1 cellular context compared by ENCODE assay signal in the genomic region with DNA sequence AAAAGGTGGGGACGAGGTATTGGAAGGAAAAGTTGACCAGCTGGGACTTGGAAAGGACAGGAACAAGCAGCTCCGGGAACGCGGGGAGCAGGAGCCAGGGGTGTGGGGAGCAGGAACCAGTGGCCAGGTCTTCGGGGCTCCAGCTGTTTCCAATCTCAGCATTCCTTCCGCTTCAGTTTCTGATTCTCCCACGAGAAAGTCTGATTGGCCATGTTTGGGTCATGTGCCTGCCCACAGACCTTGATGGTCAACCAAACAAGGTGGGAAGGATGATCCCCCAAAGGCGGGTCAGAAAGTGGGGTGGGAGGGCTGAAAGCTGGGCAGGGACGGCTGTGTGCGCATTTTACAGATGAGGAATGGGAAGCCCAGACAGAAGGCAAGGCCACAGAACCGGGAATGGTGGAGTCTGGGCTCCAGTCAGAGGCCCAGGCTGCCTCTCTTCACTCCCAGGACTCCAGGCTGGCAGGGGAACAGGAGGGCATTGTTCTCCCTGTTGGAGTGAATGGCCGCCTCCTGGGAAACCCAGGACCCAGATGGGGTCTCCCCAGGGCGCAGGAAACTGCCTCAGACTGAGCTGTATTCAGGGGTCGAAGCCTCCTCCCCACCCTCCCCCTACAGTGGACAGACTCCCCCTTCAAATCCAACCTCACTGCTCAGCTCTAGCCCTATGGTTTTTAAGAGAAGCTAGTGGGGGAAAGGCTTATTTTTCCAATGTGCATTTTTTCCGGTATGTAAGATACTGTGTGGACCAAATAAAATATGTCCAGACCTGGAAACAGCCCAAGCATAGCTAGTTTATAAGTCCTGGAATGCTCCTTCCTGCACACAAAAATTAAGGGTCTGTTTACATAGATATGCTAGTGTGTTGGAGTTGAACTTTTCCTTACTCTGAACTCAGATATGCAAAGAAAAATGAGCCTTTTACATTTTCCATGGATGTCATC.
TF ChIP-seq lines count a peak whose summit lies in the region.

No MANE protein-coding gene starts in this region.

TF ChIP-seq in HepG2, 621 proteins besides CTCF, POLR2A, EP300 and RAD21 (continued from another document and continues in another):
- TF ChIP-seq, protein P1, sequence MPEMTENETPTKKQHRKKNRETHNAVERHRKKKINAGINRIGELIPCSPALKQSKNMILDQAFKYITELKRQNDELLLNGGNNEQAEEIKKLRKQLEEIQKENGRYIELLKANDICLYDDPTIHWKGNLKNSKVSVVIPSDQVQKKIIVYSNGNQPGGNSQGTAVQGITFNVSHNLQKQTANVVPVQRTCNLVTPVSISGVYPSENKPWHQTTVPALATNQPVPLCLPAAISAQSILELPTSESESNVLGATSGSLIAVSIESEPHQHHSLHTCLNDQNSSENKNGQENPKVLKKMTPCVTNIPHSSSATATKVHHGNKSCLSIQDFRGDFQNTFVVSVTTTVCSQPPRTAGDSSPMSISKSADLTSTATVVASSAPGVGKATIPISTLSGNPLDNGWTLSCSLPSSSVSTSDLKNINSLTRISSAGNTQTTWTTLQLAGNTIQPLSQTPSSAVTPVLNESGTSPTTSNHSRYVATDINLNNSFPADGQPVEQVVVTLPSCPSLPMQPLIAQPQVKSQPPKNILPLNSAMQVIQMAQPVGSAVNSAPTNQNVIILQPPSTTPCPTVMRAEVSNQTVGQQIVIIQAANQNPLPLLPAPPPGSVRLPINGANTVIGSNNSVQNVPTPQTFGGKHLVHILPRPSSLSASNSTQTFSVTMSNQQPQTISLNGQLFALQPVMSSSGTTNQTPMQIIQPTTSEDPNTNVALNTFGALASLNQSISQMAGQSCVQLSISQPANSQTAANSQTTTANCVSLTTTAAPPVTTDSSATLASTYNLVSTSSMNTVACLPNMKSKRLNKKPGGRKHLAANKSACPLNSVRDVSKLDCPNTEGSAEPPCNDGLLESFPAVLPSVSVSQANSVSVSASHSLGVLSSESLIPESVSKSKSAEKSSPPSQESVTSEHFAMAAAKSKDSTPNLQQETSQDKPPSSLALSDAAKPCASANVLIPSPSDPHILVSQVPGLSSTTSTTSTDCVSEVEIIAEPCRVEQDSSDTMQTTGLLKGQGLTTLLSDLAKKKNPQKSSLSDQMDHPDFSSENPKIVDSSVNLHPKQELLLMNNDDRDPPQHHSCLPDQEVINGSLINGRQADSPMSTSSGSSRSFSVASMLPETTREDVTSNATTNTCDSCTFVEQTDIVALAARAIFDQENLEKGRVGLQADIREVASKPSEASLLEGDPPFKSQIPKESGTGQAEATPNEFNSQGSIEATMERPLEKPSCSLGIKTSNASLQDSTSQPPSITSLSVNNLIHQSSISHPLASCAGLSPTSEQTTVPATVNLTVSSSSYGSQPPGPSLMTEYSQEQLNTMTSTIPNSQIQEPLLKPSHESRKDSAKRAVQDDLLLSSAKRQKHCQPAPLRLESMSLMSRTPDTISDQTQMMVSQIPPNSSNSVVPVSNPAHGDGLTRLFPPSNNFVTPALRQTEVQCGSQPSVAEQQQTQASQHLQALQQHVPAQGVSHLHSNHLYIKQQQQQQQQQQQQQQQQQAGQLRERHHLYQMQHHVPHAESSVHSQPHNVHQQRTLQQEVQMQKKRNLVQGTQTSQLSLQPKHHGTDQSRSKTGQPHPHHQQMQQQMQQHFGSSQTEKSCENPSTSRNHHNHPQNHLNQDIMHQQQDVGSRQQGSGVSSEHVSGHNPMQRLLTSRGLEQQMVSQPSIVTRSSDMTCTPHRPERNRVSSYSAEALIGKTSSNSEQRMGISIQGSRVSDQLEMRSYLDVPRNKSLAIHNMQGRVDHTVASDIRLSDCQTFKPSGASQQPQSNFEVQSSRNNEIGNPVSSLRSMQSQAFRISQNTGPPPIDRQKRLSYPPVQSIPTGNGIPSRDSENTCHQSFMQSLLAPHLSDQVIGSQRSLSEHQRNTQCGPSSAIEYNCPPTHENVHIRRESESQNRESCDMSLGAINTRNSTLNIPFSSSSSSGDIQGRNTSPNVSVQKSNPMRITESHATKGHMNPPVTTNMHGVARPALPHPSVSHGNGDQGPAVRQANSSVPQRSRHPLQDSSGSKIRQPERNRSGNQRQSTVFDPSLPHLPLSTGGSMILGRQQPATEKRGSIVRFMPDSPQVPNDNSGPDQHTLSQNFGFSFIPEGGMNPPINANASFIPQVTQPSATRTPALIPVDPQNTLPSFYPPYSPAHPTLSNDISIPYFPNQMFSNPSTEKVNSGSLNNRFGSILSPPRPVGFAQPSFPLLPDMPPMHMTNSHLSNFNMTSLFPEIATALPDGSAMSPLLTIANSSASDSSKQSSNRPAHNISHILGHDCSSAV (CRISPR knock-in tag; IDR thresholded peaks at IDR 0.05; ENCODE audit: borderline replicate concordance), result no peak
- no peak for TF ChIP-seq PPARG (CRISPR knock-in tag; conservative IDR thresholded peaks at IDR 0.05)
- no peak for TF ChIP-seq JDP2 (CRISPR knock-in tag; IDR thresholded peaks at IDR 0.05; ENCODE audit: borderline replicate concordance)
- TF ChIP-seq, protein P2, sequence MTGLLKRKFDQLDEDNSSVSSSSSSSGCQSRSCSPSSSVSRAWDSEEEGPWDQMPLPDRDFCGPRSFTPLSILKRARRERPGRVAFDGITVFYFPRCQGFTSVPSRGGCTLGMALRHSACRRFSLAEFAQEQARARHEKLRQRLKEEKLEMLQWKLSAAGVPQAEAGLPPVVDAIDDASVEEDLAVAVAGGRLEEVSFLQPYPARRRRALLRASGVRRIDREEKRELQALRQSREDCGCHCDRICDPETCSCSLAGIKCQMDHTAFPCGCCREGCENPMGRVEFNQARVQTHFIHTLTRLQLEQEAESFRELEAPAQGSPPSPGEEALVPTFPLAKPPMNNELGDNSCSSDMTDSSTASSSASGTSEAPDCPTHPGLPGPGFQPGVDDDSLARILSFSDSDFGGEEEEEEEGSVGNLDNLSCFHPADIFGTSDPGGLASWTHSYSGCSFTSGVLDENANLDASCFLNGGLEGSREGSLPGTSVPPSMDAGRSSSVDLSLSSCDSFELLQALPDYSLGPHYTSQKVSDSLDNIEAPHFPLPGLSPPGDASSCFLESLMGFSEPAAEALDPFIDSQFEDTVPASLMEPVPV (CRISPR knock-in tag; IDR thresholded peaks at IDR 0.05), result no peak
- TF ChIP-seq, protein P3, sequence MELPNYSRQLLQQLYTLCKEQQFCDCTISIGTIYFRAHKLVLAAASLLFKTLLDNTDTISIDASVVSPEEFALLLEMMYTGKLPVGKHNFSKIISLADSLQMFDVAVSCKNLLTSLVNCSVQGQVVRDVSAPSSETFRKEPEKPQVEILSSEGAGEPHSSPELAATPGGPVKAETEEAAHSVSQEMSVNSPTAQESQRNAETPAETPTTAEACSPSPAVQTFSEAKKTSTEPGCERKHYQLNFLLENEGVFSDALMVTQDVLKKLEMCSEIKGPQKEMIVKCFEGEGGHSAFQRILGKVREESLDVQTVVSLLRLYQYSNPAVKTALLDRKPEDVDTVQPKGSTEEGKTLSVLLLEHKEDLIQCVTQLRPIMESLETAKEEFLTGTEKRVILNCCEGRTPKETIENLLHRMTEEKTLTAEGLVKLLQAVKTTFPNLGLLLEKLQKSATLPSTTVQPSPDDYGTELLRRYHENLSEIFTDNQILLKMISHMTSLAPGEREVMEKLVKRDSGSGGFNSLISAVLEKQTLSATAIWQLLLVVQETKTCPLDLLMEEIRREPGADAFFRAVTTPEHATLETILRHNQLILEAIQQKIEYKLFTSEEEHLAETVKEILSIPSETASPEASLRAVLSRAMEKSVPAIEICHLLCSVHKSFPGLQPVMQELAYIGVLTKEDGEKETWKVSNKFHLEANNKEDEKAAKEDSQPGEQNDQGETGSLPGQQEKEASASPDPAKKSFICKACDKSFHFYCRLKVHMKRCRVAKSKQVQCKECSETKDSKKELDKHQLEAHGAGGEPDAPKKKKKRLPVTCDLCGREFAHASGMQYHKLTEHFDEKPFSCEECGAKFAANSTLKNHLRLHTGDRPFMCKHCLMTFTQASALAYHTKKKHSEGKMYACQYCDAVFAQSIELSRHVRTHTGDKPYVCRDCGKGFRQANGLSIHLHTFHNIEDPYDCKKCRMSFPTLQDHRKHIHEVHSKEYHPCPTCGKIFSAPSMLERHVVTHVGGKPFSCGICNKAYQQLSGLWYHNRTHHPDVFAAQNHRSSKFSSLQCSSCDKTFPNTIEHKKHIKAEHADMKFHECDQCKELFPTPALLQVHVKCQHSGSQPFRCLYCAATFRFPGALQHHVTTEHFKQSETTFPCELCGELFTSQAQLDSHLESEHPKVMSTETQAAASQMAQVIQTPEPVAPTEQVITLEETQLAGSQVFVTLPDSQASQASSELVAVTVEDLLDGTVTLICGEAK (IDR thresholded peaks at IDR 0.05), result no peak
- TF ChIP-seq, protein P3 (CRISPR knock-in tag; IDR thresholded peaks at IDR 0.05), result no peak
- no peak for TF ChIP-seq ZNF615 (CRISPR knock-in tag; IDR thresholded peaks at IDR 0.05; ENCODE audit: borderline replicate concordance)
- no peak for TF ChIP-seq ZNF24 (IDR thresholded peaks at IDR 0.05)
- no peak for TF ChIP-seq ZNF431 (CRISPR knock-in tag; IDR thresholded peaks at IDR 0.05; ENCODE audit: borderline replicate concordance, low read depth)
- TF ChIP-seq, protein P4, sequence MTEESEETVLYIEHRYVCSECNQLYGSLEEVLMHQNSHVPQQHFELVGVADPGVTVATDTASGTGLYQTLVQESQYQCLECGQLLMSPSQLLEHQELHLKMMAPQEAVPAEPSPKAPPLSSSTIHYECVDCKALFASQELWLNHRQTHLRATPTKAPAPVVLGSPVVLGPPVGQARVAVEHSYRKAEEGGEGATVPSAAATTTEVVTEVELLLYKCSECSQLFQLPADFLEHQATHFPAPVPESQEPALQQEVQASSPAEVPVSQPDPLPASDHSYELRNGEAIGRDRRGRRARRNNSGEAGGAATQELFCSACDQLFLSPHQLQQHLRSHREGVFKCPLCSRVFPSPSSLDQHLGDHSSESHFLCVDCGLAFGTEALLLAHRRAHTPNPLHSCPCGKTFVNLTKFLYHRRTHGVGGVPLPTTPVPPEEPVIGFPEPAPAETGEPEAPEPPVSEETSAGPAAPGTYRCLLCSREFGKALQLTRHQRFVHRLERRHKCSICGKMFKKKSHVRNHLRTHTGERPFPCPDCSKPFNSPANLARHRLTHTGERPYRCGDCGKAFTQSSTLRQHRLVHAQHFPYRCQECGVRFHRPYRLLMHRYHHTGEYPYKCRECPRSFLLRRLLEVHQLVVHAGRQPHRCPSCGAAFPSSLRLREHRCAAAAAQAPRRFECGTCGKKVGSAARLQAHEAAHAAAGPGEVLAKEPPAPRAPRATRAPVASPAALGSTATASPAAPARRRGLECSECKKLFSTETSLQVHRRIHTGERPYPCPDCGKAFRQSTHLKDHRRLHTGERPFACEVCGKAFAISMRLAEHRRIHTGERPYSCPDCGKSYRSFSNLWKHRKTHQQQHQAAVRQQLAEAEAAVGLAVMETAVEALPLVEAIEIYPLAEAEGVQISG (CRISPR knock-in tag; IDR thresholded peaks at IDR 0.05), result no peak; the same call in 1 of the 2 replicates
- TF ChIP-seq ZNF83 (CRISPR knock-in tag; IDR thresholded peaks at IDR 0.05; ENCODE audit: borderline replicate concordance), result no peak
- TF ChIP-seq ATAD3A (CRISPR knock-in tag; IDR thresholded peaks at IDR 0.05), result no peak
- no peak for TF ChIP-seq NR1H2 (CRISPR knock-in tag; IDR thresholded peaks at IDR 0.05; ENCODE audit: borderline replicate concordance, low read depth)
- TF ChIP-seq TP53 (CRISPR knock-in tag; conservative IDR thresholded peaks at IDR 0.05), result no peak
- TF ChIP-seq ZNF232 (CRISPR knock-in tag; IDR thresholded peaks at IDR 0.05; ENCODE audit: borderline replicate concordance), result no peak
- TF ChIP-seq, protein P5, sequence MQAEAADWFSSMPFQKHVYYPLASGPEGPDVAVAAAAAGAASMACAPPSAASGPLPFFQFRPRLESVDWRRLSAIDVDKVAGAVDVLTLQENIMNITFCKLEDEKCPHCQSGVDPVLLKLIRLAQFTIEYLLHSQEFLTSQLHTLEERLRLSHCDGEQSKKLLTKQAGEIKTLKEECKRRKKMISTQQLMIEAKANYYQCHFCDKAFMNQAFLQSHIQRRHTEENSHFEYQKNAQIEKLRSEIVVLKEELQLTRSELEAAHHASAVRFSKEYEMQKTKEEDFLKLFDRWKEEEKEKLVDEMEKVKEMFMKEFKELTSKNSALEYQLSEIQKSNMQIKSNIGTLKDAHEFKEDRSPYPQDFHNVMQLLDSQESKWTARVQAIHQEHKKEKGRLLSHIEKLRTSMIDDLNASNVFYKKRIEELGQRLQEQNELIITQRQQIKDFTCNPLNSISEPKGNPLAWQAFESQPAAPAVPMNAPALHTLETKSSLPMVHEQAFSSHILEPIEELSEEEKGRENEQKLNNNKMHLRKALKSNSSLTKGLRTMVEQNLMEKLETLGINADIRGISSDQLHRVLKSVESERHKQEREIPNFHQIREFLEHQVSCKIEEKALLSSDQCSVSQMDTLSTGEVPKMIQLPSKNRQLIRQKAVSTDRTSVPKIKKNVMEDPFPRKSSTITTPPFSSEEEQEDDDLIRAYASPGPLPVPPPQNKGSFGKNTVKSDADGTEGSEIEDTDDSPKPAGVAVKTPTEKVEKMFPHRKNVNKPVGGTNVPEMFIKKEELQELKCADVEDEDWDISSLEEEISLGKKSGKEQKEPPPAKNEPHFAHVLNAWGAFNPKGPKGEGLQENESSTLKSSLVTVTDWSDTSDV (CRISPR knock-in tag; IDR thresholded peaks at IDR 0.05), result peak; percentile 35; the same call in 1 of the 2 replicates
- TF ChIP-seq RXRB (CRISPR knock-in tag; IDR thresholded peaks at IDR 0.05; ENCODE audit: borderline replicate concordance), result no peak
- no peak for TF ChIP-seq ZNF260 (CRISPR knock-in tag; IDR thresholded peaks at IDR 0.05; ENCODE audit: borderline replicate concordance, low read depth)
- no peak for TF ChIP-seq TBX2 (CRISPR knock-in tag; IDR thresholded peaks at IDR 0.05; ENCODE audit: borderline replicate concordance)
- TF ChIP-seq SRY (CRISPR knock-in tag; IDR thresholded peaks at IDR 0.05), result 0 out of 2 replicates have a peak, but pooled peaks have one; percentile 33
- no peak for TF ChIP-seq DNMT3B (CRISPR knock-in tag; conservative IDR thresholded peaks at IDR 0.05)
